Comparison of ENCODE assay signal across 8 cellular contexts in genomic region chr10:35448687-35449662, GRCh38.
DNase-seq lines count a peak whose midpoint lies in the region; ATAC-seq, FAIRE-seq and TF ChIP-seq lines count a peak whose summit lies in the region.

No MANE protein-coding gene starts in this region.

- peaks cover 0 to 24% (median 17%) of the 10 kb centered on the region in 11 donors for H3K9me3 Mint-ChIP-seq in naive thymus-derived CD4-positive, alpha-beta T cell

- 86% methylated on average over 10 of the region's 11 CpGs; no CpG with 5 or more reads in 1 of the 2 experiments for WGBS in H1 (ENCODE audit: extremely low coverage in 1 of 2, insufficient coverage in 1 of 2, insufficient read length in 1 of 2, insufficient replicate concordance in 2 of 2, low coverage in 1 of 2, low lambda C conversion rate in 2 of 2, missing lambda C conversion rate in 1 of 2), 2 experiments

- TF ChIP-seq RAD21 in H1 (IDR thresholded peaks at IDR 0.05 in 1 of 2, conservative IDR thresholded peaks at IDR 0.05 in 1 of 2; ENCODE audit: low read depth in 2 of 2, low read length in 2 of 2), result no peak

- H4K5ac ChIP-seq in H1 (ENCODE audit: insufficient read length, low read depth, low read length), result peak overlapping the region; percentile 26

- TF ChIP-seq EP300 in H1 (IDR thresholded peaks at IDR 0.05; ENCODE audit: borderline replicate concordance in 1 of 2, low read depth in 2 of 2, low read length in 2 of 2), result no peak

- DNase-seq in NCI-H69 (lab: John Stamatoyannopoulos, UW), result peak; percentile 92
- no peak for DNase-seq in H1 (ENCODE audit: low read depth in 1 of 2, low spot score in 2 of 2)
- DNase-seq in naive thymus-derived CD4-positive, alpha-beta T cell, result no peak

- H2BK15ac ChIP-seq in H1 (ENCODE audit: low read length), result no peak overlapping the region

- intact Hi-C loops in naive thymus-derived CD4-positive, alpha-beta T cell (cut with micrococcal nuclease), result loop anchor here (5.0 to 10.0 kb wide), 3 partner anchors 107 to 324 kb away; partner anchors contain the start of genes CCNY (in 1 of the 2) and CREM (in 1 of the 2)

- H2BK5ac ChIP-seq in H1 (ENCODE audit: low read depth, low read length), result peak overlapping the region; percentile 44

- H3K14ac ChIP-seq in H1 (ENCODE audit: insufficient read length), result no peak overlapping the region

- no peaks in the 10 kb centered on the region for H3K27me3 Mint-ChIP-seq in naive thymus-derived CD4-positive, alpha-beta T cell

- TF ChIP-seq CTCF in H1 (IDR thresholded peaks at IDR 0.05; ENCODE audit: control extremely low read depth in 1 of 3, insufficient read depth in 1 of 3, low read depth in 1 of 3, low read length in 3 of 3), result no peak

- POLR2A ChIA-PET in H1 (lab: Charles Lee; ENCODE audit: partially characterized antibody), result interaction anchor here (1.0 kb wide), 2 partner anchors 16 to 26 kb away, joined by 3 read pairs; no protein-coding TSS in a partner anchor
- POLR2A ChIA-PET in naive thymus-derived CD4-positive, alpha-beta T cell (lab: Charles Lee), result interaction anchor here (1.1 kb wide), 1 partner anchor 10 kb away, joined by 4 read pairs; no protein-coding TSS in a partner anchor

- ATAC-seq in naive thymus-derived CD4-positive, alpha-beta T cell, result no peak
- ATAC-seq in HG03039 (IDR thresholded peaks at IDR 0.05; ENCODE audit: unreplicated experiment) (no peak), GM18861 (IDR thresholded peaks at IDR 0.05; ENCODE audit: unreplicated experiment) (no peak), GM21367 (IDR thresholded peaks at IDR 0.05; ENCODE audit: unreplicated experiment) (no peak), HG02870 (IDR thresholded peaks at IDR 0.05; ENCODE audit: unreplicated experiment) (no peak)

- H3K4me3 ChIP-seq in BLaER1 treated with 17β-estradiol and CSF1 and Interleukin-3, amounts not matched to agents 10 nM and 100 nM, result peak overlapping the region in 6 of 10 experiments; percentile 8 to 60 (median 46); a peak in 9 of 20 replicates
- H3K4me3 ChIP-seq in H1 (ENCODE audit: extremely low read depth in 1 of 4, insufficient read depth in 2 of 4, low read depth in 3 of 4, low read length in 4 of 4), result no peak overlapping the region
- no peak overlapping the region for H3K4me3 ChIP-seq in naive thymus-derived CD4-positive, alpha-beta T cell (ENCODE audit: low read length)

- peaks cover 0 to 93% (median 0%) of the 10 kb centered on the region in 11 experiments; a peak in 9 of 22 replicates for H4K20me1 ChIP-seq in BLaER1 treated with 17β-estradiol and CSF1 and Interleukin-3, amounts not matched to agents 10 nM and 100 nM
- peaks cover 0 to 10% of the 10 kb centered on the region in 2 experiments for H4K20me1 ChIP-seq in H1 (replicated peaks in 1 of 2; ENCODE audit: control insufficient read depth in 1 of 2, insufficient read depth in 2 of 2, low read length in 2 of 2)

- H3K23ac ChIP-seq in H1 (ENCODE audit: insufficient read length), result no peak overlapping the region

- peaks cover 8 to 26% (median 13%) of the 10 kb centered on the region in 5 donors for H3K36me3 Mint-ChIP-seq in naive thymus-derived CD4-positive, alpha-beta T cell

- peaks cover 0 to 85% of the 10 kb centered on the region in 2 experiments; a peak in 2 of 4 replicates for H3K79me2 ChIP-seq in H1 (ENCODE audit: control insufficient read depth in 1 of 2, insufficient read depth in 2 of 2, low read length in 2 of 2)

- CTCF ChIA-PET in H1 (lab: Charles Lee; ENCODE audit: partially characterized antibody), result interaction anchor here (0.6 to 1.5 kb wide), 2 partner anchors 49 to 150 kb away, joined by 3 to 4 read pairs; no protein-coding TSS in a partner anchor
- CTCF ChIA-PET in naive thymus-derived CD4-positive, alpha-beta T cell (lab: Charles Lee), result no interaction called here

- H3K9ac ChIP-seq in BLaER1 treated with 17β-estradiol and CSF1 and Interleukin-3, amounts not matched to agents 10 nM and 100 nM, result peak overlapping the region in 6 of 11 experiments; percentile 73 to 82 (median 78); a peak in 10 of 22 replicates
- H3K9ac ChIP-seq in H1 (replicated peaks in 1 of 4; ENCODE audit: extremely low read depth in 1 of 4, low read depth in 3 of 4, low read length in 3 of 4), result no peak overlapping the region

- peaks cover 12 to 22% (median 16%) of the 10 kb centered on the region in 11 experiments for H3K9me3 ChIP-seq in BLaER1 treated with 17β-estradiol and CSF1 and Interleukin-3, amounts not matched to agents 10 nM and 100 nM (replicated peaks in 1 of 11)
- H3K9me3 ChIP-seq in H1 (ENCODE audit: insufficient read depth in 2 of 2, low read depth in 1 of 2, low read length in 1 of 2), result no peaks in the 10 kb centered on the region
- H3K9me3 ChIP-seq in naive thymus-derived CD4-positive, alpha-beta T cell (ENCODE audit: control insufficient read depth in 2 of 3, low read length in 3 of 3), result peaks cover 0 to 20% (median 7%) of the 10 kb centered on the region in 3 experiments

- peak overlapping the region; percentile 47 for H4K91ac ChIP-seq in H1 (replicated peaks; ENCODE audit: insufficient read length, low read length)

- H3K18ac ChIP-seq in H1 (ENCODE audit: extremely low read depth, low read length), result peak overlapping the region; percentile 66; the same call in 1 of the 2 replicates

- no peaks in the 10 kb centered on the region for H3K27me3 ChIP-seq in BLaER1 treated with 17β-estradiol and CSF1 and Interleukin-3, amounts not matched to agents 10 nM and 100 nM
- H3K27me3 ChIP-seq in H1 (replicated peaks in 1 of 4; ENCODE audit: control insufficient read depth in 3 of 4, extremely low read depth in 1 of 4, insufficient read depth in 3 of 4, low read length in 3 of 4), result no peaks in the 10 kb centered on the region
- H3K27me3 ChIP-seq in naive thymus-derived CD4-positive, alpha-beta T cell (ENCODE audit: control insufficient read depth in 2 of 2, insufficient read depth in 2 of 2, low read length in 2 of 2), result no peaks in the 10 kb centered on the region

- peak overlapping the region; percentile 91 to 99 (median 97) for H3K27ac Mint-ChIP-seq in naive thymus-derived CD4-positive, alpha-beta T cell

- peak overlapping the region; percentile 87; the same call in 1 of the 2 replicates for H2BK20ac ChIP-seq in H1 (ENCODE audit: low read length)

- peaks cover 15% of the 10 kb centered on the region for H3K79me1 ChIP-seq in H1 (ENCODE audit: low read depth, low read length)

- H3K4me3 Mint-ChIP-seq in naive thymus-derived CD4-positive, alpha-beta T cell, result peak overlapping the region; percentile 67 to 89 (median 82)

- H2AFZ ChIP-seq in H1 (ENCODE audit: low read length), result no peak overlapping the region

- H2BK120ac ChIP-seq in H1 (replicated peaks; ENCODE audit: low read depth, low read length), result no peak overlapping the region

- H3K36me3 ChIP-seq in BLaER1 treated with 17β-estradiol and CSF1 and Interleukin-3, amounts not matched to agents 10 nM and 100 nM, result peaks cover 5 to 16% (median 9%) of the 10 kb centered on the region in 11 experiments; a peak in 18 of 22 replicates
- H3K36me3 ChIP-seq in H1 (ENCODE audit: control insufficient read depth in 2 of 4, insufficient read depth in 4 of 4, low read length in 3 of 4), result no peaks in the 10 kb centered on the region
- H3K36me3 ChIP-seq in naive thymus-derived CD4-positive, alpha-beta T cell (ENCODE audit: control insufficient read depth in 2 of 3, insufficient read depth in 3 of 3, low read length in 3 of 3), result peaks cover 0 to 3% (median 0%) of the 10 kb centered on the region in 3 experiments

- H3K4me1 ChIP-seq in BLaER1 treated with 17β-estradiol and CSF1 and Interleukin-3, amounts not matched to agents 10 nM and 100 nM, result peaks cover 71 to 91% (median 84%) of the 10 kb centered on the region in 10 experiments
- peaks cover 3 to 18% (median 9%) of the 10 kb centered on the region in 4 experiments for H3K4me1 ChIP-seq in H1 (replicated peaks in 1 of 4; ENCODE audit: control insufficient read depth in 3 of 4, insufficient read depth in 4 of 4, low read length in 3 of 4)
- H3K4me1 ChIP-seq in naive thymus-derived CD4-positive, alpha-beta T cell (ENCODE audit: control insufficient read depth in 2 of 2, insufficient read depth in 2 of 2, low read length in 2 of 2), result peaks cover 30 to 64% of the 10 kb centered on the region in 2 donors

- H3K23me2 ChIP-seq in H1 (ENCODE audit: low read depth, low read length), result peaks cover 2% of the 10 kb centered on the region; the same call in 1 of the 2 replicates

- no peak for TF ChIP-seq POLR2A in H1 (IDR thresholded peaks at IDR 0.05; ENCODE audit: control extremely low read depth in 1 of 2, low read depth in 2 of 2, low read length in 2 of 2)

- FAIRE-seq in H1 (lab: Jason Lieb, UNC), result no peak

- H3K4me1 Mint-ChIP-seq in naive thymus-derived CD4-positive, alpha-beta T cell, result peaks cover 59 to 93% (median 80%) of the 10 kb centered on the region in 7 donors

- no peak overlapping the region for H3K56ac ChIP-seq in H1 (replicated peaks; ENCODE audit: insufficient read length, low read depth, low read length)

- H2BK12ac ChIP-seq in H1 (ENCODE audit: low read depth, low read length), result peak overlapping the region; percentile 96; the same call in 1 of the 2 replicates

- H3K27ac ChIP-seq in BLaER1 treated with 17β-estradiol and CSF1 and Interleukin-3, amounts not matched to agents 10 nM and 100 nM, result peak overlapping the region in 9 of 11 experiments; percentile 71 to 96 (median 91); a peak in 18 of 22 replicates
- no peak overlapping the region for H3K27ac ChIP-seq in H1 (ENCODE audit: low read depth, low read length)
- peak overlapping the region; percentile 65 for H3K27ac ChIP-seq in naive thymus-derived CD4-positive, alpha-beta T cell (ENCODE audit: low read depth, low read length)

- peak overlapping the region; percentile 25 for H3K4ac ChIP-seq in H1 (replicated peaks; ENCODE audit: insufficient read length, low read depth, low read length)

- peak overlapping the region; percentile 96 for H2AK5ac ChIP-seq in H1 (ENCODE audit: low read depth, low read length)

- no peak overlapping the region for H4K8ac ChIP-seq in H1 (ENCODE audit: extremely low read depth, insufficient read depth, low read length)

- H3K4me2 ChIP-seq in BLaER1 treated with 17β-estradiol and CSF1 and Interleukin-3, amounts not matched to agents 10 nM and 100 nM, result peak overlapping the region; percentile 69 to 97 (median 88)
- H3K4me2 ChIP-seq in H1 (ENCODE audit: insufficient read depth in 1 of 2, low read depth in 2 of 2, low read length in 2 of 2), result no peak overlapping the region

TF ChIP-seq in H1, 55 proteins besides CTCF, POLR2A, EP300 and RAD21 (continues in another document):
- no peak for TF ChIP-seq POLR2AphosphoS5 (IDR thresholded peaks at IDR 0.05; ENCODE audit: low read depth, low read length)
- TF ChIP-seq RNF2 (IDR thresholded peaks at IDR 0.05; ENCODE audit: borderline replicate concordance, low read depth, low read length, missing control alignments, poor library complexity, severe bottlenecking), result no peak
- TF ChIP-seq SIRT6 (IDR thresholded peaks at IDR 0.05; ENCODE audit: low read length), result no peak
- TF ChIP-seq RXRA (IDR thresholded peaks at IDR 0.05; ENCODE audit: insufficient read depth, low read depth, low read length), result no peak
- no peak for TF ChIP-seq TBP (IDR thresholded peaks at IDR 0.05; ENCODE audit: low read depth, low read length)
- TF ChIP-seq POU5F1 (IDR thresholded peaks at IDR 0.05; ENCODE audit: low read depth, low read length), result no peak
- no peak for TF ChIP-seq SIX5 (IDR thresholded peaks at IDR 0.05; ENCODE audit: low read depth, low read length)
- no peak for TF ChIP-seq PHF8 (conservative IDR thresholded peaks at IDR 0.05; ENCODE audit: low read depth, low read length)

Comparison
In these comparisons a context has a peak if more than half of its experiments do, and no peak if none do; other contexts are left out.
1. H3K4me2 ChIP-seq: peak in BLaER1 treated with 17β-estradiol and CSF1 and Interleukin-3, amounts not matched to agents 10 nM and 100 nM (11 of 11); none in H1 (0 of 2).
2. H3K4me3 ChIP-seq: peak in BLaER1 treated with 17β-estradiol and CSF1 and Interleukin-3, amounts not matched to agents 10 nM and 100 nM (6 of 10); none in H1 (0 of 4) and naive thymus-derived CD4-positive, alpha-beta T cell (single experiment).
3. H3K9ac ChIP-seq: peak in BLaER1 treated with 17β-estradiol and CSF1 and Interleukin-3, amounts not matched to agents 10 nM and 100 nM (6 of 11); none in H1 (0 of 4).